Comparison of ENCODE assay signal across 1 cellular context in genomic region chr2:112055833-112056625, GRCh38.
TF ChIP-seq lines count a peak whose summit lies in the region.

No MANE protein-coding gene starts in this region.

TF ChIP-seq in SK-N-SH, 30 proteins besides CTCF, POLR2A, EP300 and RAD21 (continued from another document):
- TF ChIP-seq, protein P1, sequence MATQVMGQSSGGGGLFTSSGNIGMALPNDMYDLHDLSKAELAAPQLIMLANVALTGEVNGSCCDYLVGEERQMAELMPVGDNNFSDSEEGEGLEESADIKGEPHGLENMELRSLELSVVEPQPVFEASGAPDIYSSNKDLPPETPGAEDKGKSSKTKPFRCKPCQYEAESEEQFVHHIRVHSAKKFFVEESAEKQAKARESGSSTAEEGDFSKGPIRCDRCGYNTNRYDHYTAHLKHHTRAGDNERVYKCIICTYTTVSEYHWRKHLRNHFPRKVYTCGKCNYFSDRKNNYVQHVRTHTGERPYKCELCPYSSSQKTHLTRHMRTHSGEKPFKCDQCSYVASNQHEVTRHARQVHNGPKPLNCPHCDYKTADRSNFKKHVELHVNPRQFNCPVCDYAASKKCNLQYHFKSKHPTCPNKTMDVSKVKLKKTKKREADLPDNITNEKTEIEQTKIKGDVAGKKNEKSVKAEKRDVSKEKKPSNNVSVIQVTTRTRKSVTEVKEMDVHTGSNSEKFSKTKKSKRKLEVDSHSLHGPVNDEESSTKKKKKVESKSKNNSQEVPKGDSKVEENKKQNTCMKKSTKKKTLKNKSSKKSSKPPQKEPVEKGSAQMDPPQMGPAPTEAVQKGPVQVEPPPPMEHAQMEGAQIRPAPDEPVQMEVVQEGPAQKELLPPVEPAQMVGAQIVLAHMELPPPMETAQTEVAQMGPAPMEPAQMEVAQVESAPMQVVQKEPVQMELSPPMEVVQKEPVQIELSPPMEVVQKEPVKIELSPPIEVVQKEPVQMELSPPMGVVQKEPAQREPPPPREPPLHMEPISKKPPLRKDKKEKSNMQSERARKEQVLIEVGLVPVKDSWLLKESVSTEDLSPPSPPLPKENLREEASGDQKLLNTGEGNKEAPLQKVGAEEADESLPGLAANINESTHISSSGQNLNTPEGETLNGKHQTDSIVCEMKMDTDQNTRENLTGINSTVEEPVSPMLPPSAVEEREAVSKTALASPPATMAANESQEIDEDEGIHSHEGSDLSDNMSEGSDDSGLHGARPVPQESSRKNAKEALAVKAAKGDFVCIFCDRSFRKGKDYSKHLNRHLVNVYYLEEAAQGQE (IDR thresholded peaks at IDR 0.05; ENCODE audit: low read depth, low read length) = no peak
- no peak for TF ChIP-seq RFX5 (IDR thresholded peaks at IDR 0.05; ENCODE audit: low read length)
- no peak for TF ChIP-seq FOXJ3 (CRISPR knock-in tag; IDR thresholded peaks at IDR 0.05)
- peak; percentile 11; the same call in 1 of the 2 replicates for TF ChIP-seq SMC3 (IDR thresholded peaks at IDR 0.05; ENCODE audit: low read depth, low read length)
